In genomic region chr18:67104700-67105284, GRCh38 we compare ENCODE assay signal across 8 cellular contexts.
A peak's percentile ranks its signal among the peaks of the same experiment; 100 is the strongest.
DNase-seq lines count a peak whose midpoint lies in the region; ATAC-seq lines count a peak whose summit lies in the region.

No MANE protein-coding gene starts in this region.

- H3K36me3 ChIP-seq in neuronal stem cell (replicated peaks in 1 of 2; ENCODE audit: control insufficient read depth in 2 of 2, insufficient read depth in 2 of 2, low read length in 2 of 2): no peaks in the 10 kb centered on the region

- no peaks in the 10 kb centered on the region for H3K27me3 ChIP-seq in neuronal stem cell (ENCODE audit: control insufficient read depth in 3 of 3, insufficient read depth in 3 of 3, low read depth in 1 of 3, low read length in 3 of 3)

- H2BK12ac ChIP-seq in neuronal stem cell (ENCODE audit: low read length): no peak overlapping the region

- H2BK120ac ChIP-seq in neuronal stem cell (ENCODE audit: low read depth, low read length): no peak overlapping the region

- no peaks in the 10 kb centered on the region for H3K36me3 Mint-ChIP-seq in activated CD4-positive, alpha-beta T cell treated with anti-CD3 and anti-CD28 coated beads, Interleukin-2, amount 10 ng/mL, durations not matched to agents 24 days and 14 days (ENCODE audit: low read depth)

- no peak overlapping the region for H3K27ac ChIP-seq in neuronal stem cell (replicated peaks; ENCODE audit: low read length)

- no peak overlapping the region for H2AK5ac ChIP-seq in neuronal stem cell (ENCODE audit: low read depth, low read length)

- H3K9me3 Mint-ChIP-seq in activated CD4-positive, alpha-beta T cell treated with anti-CD3 and anti-CD28 coated beads, Interleukin-2, amount 10 ng/mL, durations not matched to agents 24 days and 14 days: no peaks in the 10 kb centered on the region

- H3K4me3 Mint-ChIP-seq in activated CD4-positive, alpha-beta T cell treated with anti-CD3 and anti-CD28 coated beads, Interleukin-2, amount 10 ng/mL, durations not matched to agents 24 days and 14 days: no peak overlapping the region

- H3K27me3 Mint-ChIP-seq in activated CD4-positive, alpha-beta T cell treated with anti-CD3 and anti-CD28 coated beads, Interleukin-2, amount 10 ng/mL, durations not matched to agents 24 days and 14 days: no peaks in the 10 kb centered on the region

- H3K27ac Mint-ChIP-seq in activated CD4-positive, alpha-beta T cell treated with anti-CD3 and anti-CD28 coated beads, Interleukin-2, amount 10 ng/mL, durations not matched to agents 24 days and 14 days: no peak overlapping the region

- H2BK5ac ChIP-seq in neuronal stem cell (ENCODE audit: low read length): no peak overlapping the region

- intact Hi-C loops in activated CD4-positive, alpha-beta T cell treated with anti-CD3 and anti-CD28 coated beads, Interleukin-2, amount 10 ng/mL, durations not matched to agents 24 days and 14 days (cut with micrococcal nuclease): loop anchor here (1.0 kb wide), 1 partner anchor 96 kb away; no protein-coding TSS in a partner anchor
- intact Hi-C loops in posterior vena cava (cut with DNase I): no loop called here

- no peak overlapping the region for H3K4me2 ChIP-seq in neuronal stem cell (ENCODE audit: insufficient read depth, low read length, poor library complexity, severe bottlenecking)

- H2AFZ ChIP-seq in neuronal stem cell (ENCODE audit: low read length): no peak overlapping the region

- H3K9me3 ChIP-seq in neuronal stem cell (replicated peaks in 1 of 2; ENCODE audit: control insufficient read depth in 2 of 2, insufficient read depth in 1 of 2, low read depth in 1 of 2, low read length in 2 of 2): no peaks in the 10 kb centered on the region

- no peak overlapping the region for H3K14ac ChIP-seq in neuronal stem cell (ENCODE audit: low read length)

- no peak overlapping the region for H3K23ac ChIP-seq in neuronal stem cell (ENCODE audit: low read depth, low read length, poor library complexity)

- no peak overlapping the region for H3K4me3 ChIP-seq in neuronal stem cell (ENCODE audit: low read length in 2 of 2)

- H3K4me1 Mint-ChIP-seq in activated CD4-positive, alpha-beta T cell treated with anti-CD3 and anti-CD28 coated beads, Interleukin-2, amount 10 ng/mL, durations not matched to agents 24 days and 14 days: no peaks in the 10 kb centered on the region

- H3K4me1 ChIP-seq in neuronal stem cell (ENCODE audit: control insufficient read depth in 2 of 2, insufficient read depth in 1 of 2, low read depth in 1 of 2, low read length in 2 of 2): peaks cover 0 to 2% of the 10 kb centered on the region in 2 donors

- peak; percentile 84 for ATAC-seq in GM19043 (IDR thresholded peaks at IDR 0.05; ENCODE audit: low read depth, unreplicated experiment)
- ATAC-seq in HG03139 (IDR thresholded peaks at IDR 0.05; ENCODE audit: unreplicated experiment): peak; percentile 92

- no peak overlapping the region for H4K91ac ChIP-seq in neuronal stem cell (ENCODE audit: low read depth, low read length, poor library complexity)

- no peaks in the 10 kb centered on the region for H3K79me1 ChIP-seq in neuronal stem cell (ENCODE audit: low read depth, low read length)

- WGBS in neuronal stem cell (ENCODE audit: extremely low coverage in 2 of 2, insufficient read length in 2 of 2, insufficient replicate concordance in 1 of 2), 2 donors: no CpG with 5 or more reads among the region's 7 CpGs

- H4K8ac ChIP-seq in neuronal stem cell (ENCODE audit: low read depth, low read length): no peak overlapping the region

- no peak overlapping the region for H3K18ac ChIP-seq in neuronal stem cell (ENCODE audit: low read length)

- no peak overlapping the region for H3K9ac ChIP-seq in neuronal stem cell (ENCODE audit: low read depth, low read length, poor library complexity)

- no peak overlapping the region for H2BK15ac ChIP-seq in neuronal stem cell (ENCODE audit: low read length)

- no peak overlapping the region for H3K4ac ChIP-seq in neuronal stem cell (ENCODE audit: low read length)

- DNase-seq in CMK (ENCODE audit: low read depth) (peak; percentile 8), NCI-H2196 (lab: John Stamatoyannopoulos, UW; ENCODE audit: unreplicated experiment) (peak; percentile 49), fibroblast of gingiva (ENCODE audit: low read depth) (peak; percentile 62), neuronal stem cell (ENCODE audit: low spot score) (peak; percentile 49), posterior vena cava (ENCODE audit: low spot score) (no peak)
- DNase-seq in activated CD4-positive, alpha-beta T cell treated with anti-CD3 and anti-CD28 coated beads, Interleukin-2, amount 10 ng/mL, durations not matched to agents 24 days and 14 days: peak; percentile 77
